9 cellular contexts compared by ENCODE assay signal in the genomic region with DNA sequence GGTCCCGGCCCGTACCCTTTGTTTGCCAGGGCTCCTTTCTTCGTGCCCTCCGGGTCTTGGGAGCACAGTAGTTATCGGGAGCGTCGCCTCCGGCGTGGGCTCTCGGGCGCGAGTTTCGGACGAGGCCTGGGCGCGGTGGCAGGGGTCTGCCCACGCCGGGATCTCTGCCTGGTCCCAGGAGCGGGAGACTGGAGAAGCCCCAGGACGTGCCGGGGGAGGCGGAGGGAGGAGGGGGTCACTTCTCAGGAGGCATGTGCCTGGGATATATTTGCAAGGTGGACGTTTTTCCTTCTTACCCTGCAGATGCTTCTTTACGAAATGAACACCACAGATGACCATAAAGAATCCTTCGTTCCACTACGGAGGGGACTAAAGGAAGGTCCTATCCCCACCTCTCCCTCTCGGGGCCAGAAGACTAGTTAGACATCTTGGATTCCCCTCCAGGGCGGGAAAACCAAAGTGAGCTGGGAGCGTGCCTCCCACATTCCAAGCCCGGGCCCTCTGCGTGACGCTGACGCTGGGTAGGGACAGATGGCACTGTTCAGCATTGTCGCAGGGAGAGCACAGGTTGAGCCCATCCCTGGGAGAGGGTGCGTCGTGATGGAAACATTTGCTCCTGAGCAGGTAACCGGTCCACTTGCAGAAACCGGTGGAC. TPM values are rescaled to one million over a fixed set of nuclear protein-coding genes. Genes with fewer than 3 reads are reported as not detected.
DNase-seq lines count a peak whose midpoint lies in the region; ATAC-seq, FAIRE-seq and TF ChIP-seq lines count a peak whose summit lies in the region.
"Had no signal": no experiment of that assay in that cellular context is flagged by ENCODE, and none has a peak within 500 bp of the region (broad histone marks: within the 10 kb centered on the region; RNA-seq: fewer than 3 reads in every experiment).

No MANE protein-coding gene starts in this region.

- H4K20me1 ChIP-seq in HepG2 (ENCODE audit: insufficient read depth, low read length), result no peaks in the 10 kb centered on the region
- H4K20me1 ChIP-seq: BLaER1 had no signal

- BruUV-seq in HepG2 (replicated peaks; lab: Mats Ljungman, UMichigan), result no TSS peak

- no peak for FAIRE-seq in HepG2 (lab: Jason Lieb, UNC)

- H3K27me3 ChIP-seq in HepG2 (ENCODE audit: control insufficient read depth in 1 of 2, insufficient read depth in 2 of 2, low read length in 2 of 2) (peaks cover 0 to 13% of the 10 kb centered on the region in 2 experiments; a peak in 3 of 5 replicates), tibial nerve (peaks cover 0 to 23% of the 10 kb centered on the region in 2 donors)
- H3K27me3 ChIP-seq: BLaER1 had no signal

- 71% methylated on average over 38 of the region's 38 CpGs for WGBS in HepG2 (ENCODE audit: low lambda C conversion rate)
- WGBS in tibial nerve, 2 donors, result 63 to 70% methylated on average over 20 to 24 of the region's 38 CpGs

- peaks cover 24% of the 10 kb centered on the region for H3K27me3 Mint-ChIP-seq in activated T-cell treated with anti-CD3 and anti-CD28 coated beads, Interleukin-2, amount 50 U/mL, for 24 hours
- peaks cover 32% of the 10 kb centered on the region for H3K27me3 Mint-ChIP-seq in brain
- H3K27me3 Mint-ChIP-seq in activated T-helper 2 cell treated with anti-CD3 and anti-CD28 coated beads, Interferon-gamma antibody, Interleukin-2, Interleukin-4, amounts not matched to agents 10 μg/mL and 5 μg/mL and 100 μg/mL, durations not matched to agents 14 hours and 24 hours and 36 hours (ENCODE audit: low read depth), result peaks cover 29% of the 10 kb centered on the region

- no peaks in the 10 kb centered on the region for H3K9me3 Mint-ChIP-seq in activated T-cell treated with anti-CD3 and anti-CD28 coated beads, Interleukin-2, amount 50 U/mL, for 24 hours
- H3K9me3 Mint-ChIP-seq in brain, result peaks cover 0 to 5% (median 0%) of the 10 kb centered on the region in 5 experiments
- H3K9me3 Mint-ChIP-seq in activated T-helper 2 cell treated with anti-CD3 and anti-CD28 coated beads, Interferon-gamma antibody, Interleukin-2, Interleukin-4, amounts not matched to agents 10 μg/mL and 5 μg/mL and 100 μg/mL, durations not matched to agents 14 hours and 24 hours and 36 hours, result no peaks in the 10 kb centered on the region

- no peak for DNase-seq in activated T-cell treated with anti-CD3 and anti-CD28 coated beads, Interleukin-2, amount 50 U/mL, for 24 hours
- DNase-seq in activated T-cell treated with anti-CD3 and anti-CD28 coated beads for 4 hours (no peak), HepG2 (ENCODE audit: low spot score) (no peak), tibial nerve (ENCODE audit: low spot score in 2 of 2) (no peak)
- no peak for DNase-seq in activated T-helper 2 cell treated with anti-CD3 and anti-CD28 coated beads, Interferon-gamma antibody, Interleukin-2, Interleukin-4, amounts not matched to agents 10 μg/mL and 5 μg/mL and 100 μg/mL, durations not matched to agents 14 hours and 24 hours and 36 hours (ENCODE audit: low spot score)

- H3K4me3 ChIP-seq in HepG2 (replicated peaks in 1 of 3; ENCODE audit: insufficient read depth in 1 of 3, low read depth in 2 of 3, low read length in 3 of 3) (peak overlapping the region in 1 of 3 experiments; percentile 85; a peak in 2 of 6 replicates), tibial nerve (peak overlapping the region in 3 of 4 donors; percentile 45 to 68 (median 62))
- H3K4me3 ChIP-seq: BLaER1 had no signal

- in situ Hi-C loops in HepG2 (cut with HindIII; ENCODE audit: extremely low pct_ligation_motif_present, low pct_unique_long_range_greater_than_20kb), result no loop called here

- CTCF ChIA-PET in HepG2 (lab: Yijun Ruan, JAX; ENCODE audit: low intra/inter-chr PET ratio, low total read pairs), result interaction anchor here (0.9 kb wide), 1 partner anchor 30 kb away, joined by 3 read pairs; no protein-coding TSS in a partner anchor

- H3K4me2 ChIP-seq in HepG2 (ENCODE audit: low read depth, low read length), result peak overlapping the region; percentile 78
- H3K4me2 ChIP-seq: BLaER1 had no signal

- TF ChIP-seq RAD21 in HepG2 (CRISPR knock-in tag; IDR thresholded peaks at IDR 0.05), result no peak

- H3K36me3 Mint-ChIP-seq in activated T-cell treated with anti-CD3 and anti-CD28 coated beads, Interleukin-2, amount 50 U/mL, for 24 hours (ENCODE audit: low read depth), result no peaks in the 10 kb centered on the region
- H3K36me3 Mint-ChIP-seq in brain, result no peaks in the 10 kb centered on the region
- H3K36me3 Mint-ChIP-seq in activated T-helper 2 cell treated with anti-CD3 and anti-CD28 coated beads, Interferon-gamma antibody, Interleukin-2, Interleukin-4, amounts not matched to agents 10 μg/mL and 5 μg/mL and 100 μg/mL, durations not matched to agents 14 hours and 24 hours and 36 hours (ENCODE audit: low read depth), result no peaks in the 10 kb centered on the region

- TF ChIP-seq EP300 in HepG2 (IDR thresholded peaks at IDR 0.05; ENCODE audit: low read depth in 2 of 2, low read length in 2 of 2), result no peak
- TF ChIP-seq EP300 in HepG2 (CRISPR knock-in tag; IDR thresholded peaks at IDR 0.05; ENCODE audit: borderline replicate concordance), result no peak
- no peak for TF ChIP-seq EP300 in tibial nerve (IDR thresholded peaks at IDR 0.05)

- peak overlapping the region; percentile 6; the same call in 1 of the 2 replicates for H3K9ac ChIP-seq in HepG2 (ENCODE audit: insufficient read depth, low read depth, low read length)
- H3K9ac ChIP-seq: BLaER1 had no signal

- TF ChIP-seq CTCF in brain (conservative IDR thresholded peaks at IDR 0.05), result no peak
- TF ChIP-seq CTCF in HepG2 (CRISPR knock-in tag; IDR thresholded peaks at IDR 0.05), result no peak
- TF ChIP-seq CTCF in tibial nerve (IDR thresholded peaks at IDR 0.05), result peak in 1 of 5 experiments; percentile 0

- TF ChIP-seq POLR2A in HepG2 (IDR thresholded peaks at IDR 0.05; ENCODE audit: insufficient read depth in 1 of 2, low read depth in 2 of 2, low read length in 2 of 2) (no peak), tibial nerve (IDR thresholded peaks at IDR 0.05) (no peak)

- H3K27ac Mint-ChIP-seq in activated T-cell treated with anti-CD3 and anti-CD28 coated beads, Interleukin-2, amount 50 U/mL, for 24 hours, result no peak overlapping the region
- peak overlapping the region in 1 of 5 experiments; percentile 74 for H3K27ac Mint-ChIP-seq in brain
- H3K27ac Mint-ChIP-seq in activated T-helper 2 cell treated with anti-CD3 and anti-CD28 coated beads, Interferon-gamma antibody, Interleukin-2, Interleukin-4, amounts not matched to agents 10 μg/mL and 5 μg/mL and 100 μg/mL, durations not matched to agents 14 hours and 24 hours and 36 hours, result no peak overlapping the region

- no peak overlapping the region for H3K27ac ChIP-seq in HepG2 (ENCODE audit: extremely low read length, insufficient read depth, low read length)
- H3K27ac ChIP-seq in tibial nerve, result peak overlapping the region in 3 of 4 donors; percentile 60 to 90 (median 87)
- H3K27ac ChIP-seq: BLaER1 had no signal

- H3K4me3 Mint-ChIP-seq in activated T-cell treated with anti-CD3 and anti-CD28 coated beads, Interleukin-2, amount 50 U/mL, for 24 hours, result peak overlapping the region; percentile 23
- H3K4me3 Mint-ChIP-seq in brain, result peak overlapping the region; percentile 52 to 93 (median 66)
- H3K4me3 Mint-ChIP-seq in activated T-helper 2 cell treated with anti-CD3 and anti-CD28 coated beads, Interferon-gamma antibody, Interleukin-2, Interleukin-4, amounts not matched to agents 10 μg/mL and 5 μg/mL and 100 μg/mL, durations not matched to agents 14 hours and 24 hours and 36 hours (ENCODE audit: low read depth), result no peak overlapping the region

- intact Hi-C loops in HepG2 (cut with micrococcal nuclease; ENCODE audit: unreplicated experiment), result no loop called here
- intact Hi-C loops in activated T-helper 2 cell treated with anti-CD3 and anti-CD28 coated beads, Interferon-gamma antibody, Interleukin-2, Interleukin-4, amounts not matched to agents 10 μg/mL and 5 μg/mL and 100 μg/mL, durations not matched to agents 14 hours and 24 hours and 36 hours (cut with micrococcal nuclease), result loop anchor here (2.0 kb wide), 1 partner anchor 63 kb away; a partner anchor contains a TSS

- POLR2A ChIA-PET in HepG2 (lab: Yijun Ruan, JAX), result no interaction called here

- peaks cover 19% of the 10 kb centered on the region for H3K4me1 Mint-ChIP-seq in activated T-cell treated with anti-CD3 and anti-CD28 coated beads, Interleukin-2, amount 50 U/mL, for 24 hours (ENCODE audit: low read depth)
- peaks cover 27% of the 10 kb centered on the region for H3K4me1 Mint-ChIP-seq in brain
- peaks cover 10% of the 10 kb centered on the region for H3K4me1 Mint-ChIP-seq in activated T-helper 2 cell treated with anti-CD3 and anti-CD28 coated beads, Interferon-gamma antibody, Interleukin-2, Interleukin-4, amounts not matched to agents 10 μg/mL and 5 μg/mL and 100 μg/mL, durations not matched to agents 14 hours and 24 hours and 36 hours (ENCODE audit: low read depth)

- peaks cover 14% of the 10 kb centered on the region for H3K79me2 ChIP-seq in HepG2 (ENCODE audit: insufficient read depth, low read length)

- H3K9me3 ChIP-seq in HepG2 (ENCODE audit: low read length), result no peaks in the 10 kb centered on the region
- no peaks in the 10 kb centered on the region for H3K9me3 ChIP-seq in tibial nerve

- no peak for ATAC-seq in HepG2
- no peak for ATAC-seq in GM19467 (IDR thresholded peaks at IDR 0.05; ENCODE audit: unreplicated experiment)
- no peak for ATAC-seq in GM18861 (IDR thresholded peaks at IDR 0.05; ENCODE audit: unreplicated experiment)

- no peaks in the 10 kb centered on the region for H3K36me3 ChIP-seq in HepG2 (replicated peaks in 1 of 2; ENCODE audit: control insufficient read depth in 1 of 2, insufficient read depth in 2 of 2, low read length in 2 of 2)
- no peaks in the 10 kb centered on the region for H3K36me3 ChIP-seq in tibial nerve
- H3K36me3 ChIP-seq: BLaER1 had no signal

- peaks cover 60% of the 10 kb centered on the region for H3K4me1 ChIP-seq in HepG2 (ENCODE audit: insufficient read depth, low read length)
- H3K4me1 ChIP-seq in tibial nerve, result peaks cover 0 to 26% (median 5%) of the 10 kb centered on the region in 4 donors
- H3K4me1 ChIP-seq: BLaER1 had no signal

- no peak overlapping the region for H2AFZ ChIP-seq in HepG2 (ENCODE audit: low read length)

RNA-seq across cellular contexts. Expression of a gene that starts 0.5 kb away (rescaled TPM):
- polyA plus RNA-seq in brain (ENCODE audit: insufficient read depth, low read depth, low replicate concordance), result 6.5 TPM
- 1.9 and 2.3 TPM in 2 replicates for total RNA-seq in HepG2 (2016; rRNA removed; fragmentation: Illumina TruSeq; extraction: Trizol)
- total RNA-seq in HepG2 (2016; cell fraction: cytosol; rRNA removed; fragmentation: Illumina TruSeq; extraction: Trizol; ENCODE audit: low read depth), result 1.4 and 1.6 TPM in 2 replicates
- total RNA-seq in HepG2 (2016; cell fraction: insoluble cytoplasmic fraction; rRNA removed; fragmentation: Illumina TruSeq; extraction: Trizol), result 1.9 and 2.3 TPM in 2 replicates
- total RNA-seq in HepG2 (2016; cell fraction: membrane; rRNA removed; fragmentation: Illumina TruSeq; extraction: Trizol), result 1.4 and 1.7 TPM in 2 replicates
- total RNA-seq in HepG2 (2016; cell fraction: nucleus; rRNA removed; fragmentation: Illumina TruSeq; extraction: Trizol), result 0.53 and 0.87 TPM in 2 replicates
- polyA plus RNA-seq in HepG2 (2011; rRNA removed), result 44.2 and 74.8 TPM in 2 replicates
- polyA plus RNA-seq in HepG2 (2011; cell fraction: cytosol; rRNA removed), result 51.8 and 84.3 TPM in 2 replicates
- polyA plus RNA-seq in HepG2 (2011; cell fraction: nucleus; rRNA removed), result 19.1 and 28.9 TPM in 2 replicates
- polyA plus RNA-seq in HepG2 (2012), result 51.1 and 56.1 TPM in 2 replicates
- polyA plus RNA-seq in HepG2 (2016; cell fraction: cytosol; fragmentation: Illumina TruSeq; extraction: Trizol; ENCODE audit: low read depth), result 1.8 and 2.5 TPM in 2 replicates
- polyA plus RNA-seq in HepG2 (2016; cell fraction: insoluble cytoplasmic fraction; fragmentation: Illumina TruSeq; extraction: Trizol; ENCODE audit: low read depth), result 3.4 and 3.5 TPM in 2 replicates
- polyA plus RNA-seq in HepG2 (2016; cell fraction: membrane; fragmentation: Illumina TruSeq; extraction: Trizol; ENCODE audit: low read depth), result 1.9 and 2.2 TPM in 2 replicates
- 1.0 and 1.6 TPM in 2 replicates for polyA plus RNA-seq in HepG2 (2016; cell fraction: nucleus; fragmentation: Illumina TruSeq; extraction: Trizol; ENCODE audit: insufficient read depth, low read depth)
- polyA minus RNA-seq in HepG2 (2011; rRNA and poly(A)+ RNA removed; ENCODE audit: low replicate concordance), result 56.1 and 100.0 TPM in 2 replicates
- 18.5 and 23.7 TPM in 2 replicates for polyA minus RNA-seq in HepG2 (2011; cell fraction: cytosol; rRNA and poly(A)+ RNA removed)
- polyA minus RNA-seq in HepG2 (2011; cell fraction: nucleus; rRNA and poly(A)+ RNA removed), result 28.0 and 37.5 TPM in 2 replicates
- 10 to 100 TPM; 53.7 to 99.2 (median 71.6) TPM for total RNA-seq in tibial nerve
- total RNA-seq in activated T-helper 2 cell treated with anti-CD3 and anti-CD28 coated beads, Interferon-gamma antibody, Interleukin-2, Interleukin-4, amounts not matched to agents 10 μg/mL and 5 μg/mL and 100 μg/mL, durations not matched to agents 14 hours and 24 hours and 36 hours, result 5.3 and 5.6 TPM in 2 replicates
